1 cellular context compared by ENCODE assay signal in genomic region chrX:40651620-40652223, GRCh38.
TF ChIP-seq lines count a peak whose summit lies in the region.

No MANE protein-coding gene starts in this region.

TF ChIP-seq in endothelial cell of umbilical vein, 7 proteins besides CTCF, POLR2A, EP300 and RAD21:
- no peak for TF ChIP-seq FOS (IDR thresholded peaks at IDR 0.05; ENCODE audit: borderline replicate concordance, insufficient read depth, low read length)
- TF ChIP-seq EZH2 (IDR thresholded peaks at IDR 0.05; ENCODE audit: borderline replicate concordance, low read depth, low read length, severe bottlenecking): no peak
- TF ChIP-seq GATA2 (IDR thresholded peaks at IDR 0.05; ENCODE audit: insufficient read depth, insufficient read length, low read depth, low read length): no peak
- TF ChIP-seq MYC (IDR thresholded peaks at IDR 0.05; ENCODE audit: low read depth, low read length): no peak
- no peak for TF ChIP-seq JUN (IDR thresholded peaks at IDR 0.05; ENCODE audit: borderline replicate concordance, insufficient read depth, insufficient read length, low read depth)
- no peak for TF ChIP-seq MAX (IDR thresholded peaks at IDR 0.05; ENCODE audit: insufficient read depth, insufficient read length)
- TF ChIP-seq POLR2AphosphoS5 (IDR thresholded peaks at IDR 0.05; ENCODE audit: insufficient read depth, low read depth, low read length): no peak
